15 cellular contexts compared by ENCODE assay signal in genomic region chr12:62913380-62913779, GRCh38. TPM values are rescaled to one million over a fixed set of nuclear protein-coding genes. Genes with fewer than 3 reads are reported as not detected.
DNase-seq lines count a peak whose midpoint lies in the region; ATAC-seq and TF ChIP-seq lines count a peak whose summit lies in the region.
"Had no signal": no experiment of that assay in that cellular context is flagged by ENCODE, and none has a peak within 500 bp of the region (broad histone marks: within the 10 kb centered on the region; RNA-seq: fewer than 3 reads in every experiment).

No MANE protein-coding gene starts in this region.

- WGBS in endodermal cell (ENCODE audit: insufficient coverage in 1 of 2, insufficient read length in 1 of 2), 2 experiments, result 95 to 100% methylated on average over 5 to 6 of the region's 6 CpGs
- WGBS in prostate gland, result 94% methylated on average over 6 of the region's 6 CpGs

- TF ChIP-seq CTCF in CD14-positive monocyte (IDR thresholded peaks at IDR 0.05) (no peak), endodermal cell (conservative IDR thresholded peaks at IDR 0.05) (no peak), prostate gland (IDR thresholded peaks at IDR 0.05) (no peak), mesothelial cell of epicardium (IDR thresholded peaks at IDR 0.05; ENCODE audit: unreplicated experiment) (no peak)

- no peak for TF ChIP-seq POLR2A in prostate gland (IDR thresholded peaks at IDR 0.05)

- no peak overlapping the region for H3K4me3 Mint-ChIP-seq in CD14-positive monocyte
- no peak overlapping the region for H3K4me3 Mint-ChIP-seq in endodermal cell
- no peak overlapping the region for H3K4me3 Mint-ChIP-seq in mesothelial cell of epicardium
- H3K4me3 Mint-ChIP-seq: CD4-positive, alpha-beta memory T cell; HFFc6 had no signal

- intact Hi-C loops in CD14-positive monocyte (cut with micrococcal nuclease) (no loop called here), prostate gland (cut with DNase I) (no loop called here)

- peak overlapping the region; percentile 51; the same call in 1 of the 2 replicates for H3K27ac ChIP-seq in SJCRH30
- H3K27ac ChIP-seq in endodermal cell (ENCODE audit: low read depth, low read length), result no peak overlapping the region
- H3K27ac ChIP-seq in prostate gland, result peak overlapping the region in 1 of 2 donors; percentile 70

- H3K36me3 ChIP-seq in SJCRH30 (no peaks in the 10 kb centered on the region), endodermal cell (ENCODE audit: control insufficient read depth, insufficient read depth, low read length) (no peaks in the 10 kb centered on the region), prostate gland (no peaks in the 10 kb centered on the region)
- H3K36me3 ChIP-seq: BLaER1 treated with 17β-estradiol and CSF1 and Interleukin-3, amounts not matched to agents 10 nM and 100 nM had no signal

- peaks cover 0 to 2% (median 0%) of the 10 kb centered on the region in 7 donors for H3K9me3 Mint-ChIP-seq in CD14-positive monocyte
- H3K9me3 Mint-ChIP-seq in endodermal cell, result no peaks in the 10 kb centered on the region
- no peaks in the 10 kb centered on the region for H3K9me3 Mint-ChIP-seq in mesothelial cell of epicardium
- H3K9me3 Mint-ChIP-seq: HFFc6 had no signal

- H3K27me3 ChIP-seq in SJCRH30, result no peaks in the 10 kb centered on the region
- peaks cover 32% of the 10 kb centered on the region for H3K27me3 ChIP-seq in endodermal cell (ENCODE audit: control insufficient read depth, insufficient read depth, low read length, poor library complexity, severe bottlenecking)
- H3K27me3 ChIP-seq in prostate gland (replicated peaks; ENCODE audit: insufficient read depth), result no peaks in the 10 kb centered on the region
- H3K27me3 ChIP-seq: BLaER1 treated with 17β-estradiol and CSF1 and Interleukin-3, amounts not matched to agents 10 nM and 100 nM had no signal

- H3K9me3 ChIP-seq in SJCRH30 (replicated peaks) (no peaks in the 10 kb centered on the region), endodermal cell (ENCODE audit: control insufficient read depth, low read length) (no peaks in the 10 kb centered on the region), prostate gland (no peaks in the 10 kb centered on the region)
- H3K9me3 ChIP-seq: BLaER1 treated with 17β-estradiol and CSF1 and Interleukin-3, amounts not matched to agents 10 nM and 100 nM had no signal

- H3K36me3 Mint-ChIP-seq in CD14-positive monocyte (peaks cover 6 to 9% of the 10 kb centered on the region in 2 donors), endodermal cell (ENCODE audit: low read depth) (peaks cover 4% of the 10 kb centered on the region), mesothelial cell of epicardium (no peaks in the 10 kb centered on the region)
- H3K36me3 Mint-ChIP-seq: CD4-positive, alpha-beta memory T cell had no signal

- no peak overlapping the region for H3K9ac ChIP-seq in endodermal cell (ENCODE audit: extremely low read depth, low read length, poor library complexity, severe bottlenecking)
- H3K9ac ChIP-seq: BLaER1 treated with 17β-estradiol and CSF1 and Interleukin-3, amounts not matched to agents 10 nM and 100 nM had no signal

- H3K27ac Mint-ChIP-seq in CD14-positive monocyte (peak overlapping the region in 5 of 7 donors; percentile 10 to 96 (median 90)), endodermal cell (no peak overlapping the region), mesothelial cell of epicardium (no peak overlapping the region)
- H3K27ac Mint-ChIP-seq: CD4-positive, alpha-beta memory T cell; HFFc6 had no signal

- H3K4me3 ChIP-seq in SJCRH30 (no peak overlapping the region), endodermal cell (ENCODE audit: low read length) (no peak overlapping the region), prostate gland (no peak overlapping the region)
- H3K4me3 ChIP-seq: BLaER1 treated with 17β-estradiol and CSF1 and Interleukin-3, amounts not matched to agents 10 nM and 100 nM had no signal

- no peak for ATAC-seq in HG02938 (IDR thresholded peaks at IDR 0.05; ENCODE audit: unreplicated experiment)
- ATAC-seq: HepG2 had no signal

- H3K4me1 Mint-ChIP-seq in CD14-positive monocyte (peaks cover 30% of the 10 kb centered on the region), endodermal cell (peaks cover 73% of the 10 kb centered on the region), mesothelial cell of epicardium (peaks cover 8% of the 10 kb centered on the region)
- H3K4me1 Mint-ChIP-seq: CD4-positive, alpha-beta memory T cell had no signal

- DNase-seq in CD14-positive monocyte (ENCODE audit: low spot score) (no peak), SJCRH30 (no peak), endodermal cell (peak; percentile 43), prostate gland (ENCODE audit: low spot score) (peak; percentile 56), mesothelial cell of epicardium (ENCODE audit: low spot score in 2 of 2, unreplicated experiment in 2 of 2) (no peak), AG08396 (ENCODE audit: low spot score) (no peak)
- DNase-seq: 8988T; CD4-positive, alpha-beta memory T cell; DMS153; DND-41; HCEC 1CT; HFFc6 had no signal

- H3K27me3 Mint-ChIP-seq in CD14-positive monocyte (ENCODE audit: low read depth in 3 of 3) (peaks cover 0 to 1% (median 0%) of the 10 kb centered on the region in 3 donors), endodermal cell (ENCODE audit: insufficient read depth) (peaks cover 20% of the 10 kb centered on the region), mesothelial cell of epicardium (ENCODE audit: low read depth) (peaks cover 50% of the 10 kb centered on the region)

- H3K4me1 ChIP-seq in SJCRH30 (peaks cover 57% of the 10 kb centered on the region), endodermal cell (ENCODE audit: control insufficient read depth, insufficient read depth, low read length) (peaks cover 7% of the 10 kb centered on the region), prostate gland (replicated peaks) (no peaks in the 10 kb centered on the region)

RNA-seq across cellular contexts. Expression of gene PPM1H, which starts 21.6 kb away (rescaled TPM):
- 1 to 10 TPM; 1.9 to 2.8 TPM for polyA plus RNA-seq in CD14-positive monocyte
- total RNA-seq in SJCRH30 (2014; rRNA removed; shearing (Covaris generic)), result 4.1 and 4.3 TPM in 2 replicates
- total RNA-seq in endodermal cell (10 to 100 TPM; 46.4 to 74.4 TPM), prostate gland (10 to 100 TPM; 27.0 to 46.9 TPM), mesothelial cell of epicardium (10.3 to 15.7 TPM (median 11.2 TPM) in 3 replicates)
- 5.9 TPM for polyA plus RNA-seq in endodermal cell (2013, experiment 1 of 2)
- polyA plus RNA-seq in endodermal cell (2013, experiment 2 of 2), result 5.6 TPM
- polyA plus RNA-seq: CD4-positive, alpha-beta memory T cell had no signal

Comparison
In these comparisons a context has a peak if more than half of its experiments do, and no peak if none do; other contexts are left out.
1. DNase-seq: peak in endodermal cell (single experiment) and prostate gland (single experiment); none in CD14-positive monocyte (single experiment), SJCRH30 (0 of 2), mesothelial cell of epicardium (0 of 2) and AG08396 (single experiment).
2. H3K27ac Mint-ChIP-seq: peak in CD14-positive monocyte (5 of 7); none in endodermal cell (single experiment) and mesothelial cell of epicardium (single experiment).